Comparison of ENCODE assay signal across 8 cellular contexts in genomic region chr1:26743426-26744059, GRCh38. TPM values are rescaled to one million over a fixed set of nuclear protein-coding genes. Genes with fewer than 3 reads are reported as not detected.
A peak's percentile ranks its signal among the peaks of the same experiment; 100 is the strongest.
DNase-seq lines count a peak whose midpoint lies in the region; ATAC-seq, FAIRE-seq and TF ChIP-seq lines count a peak whose summit lies in the region.

No MANE protein-coding gene starts in this region.

- H3K27ac ChIP-seq in CD4-positive, alpha-beta T cell (ENCODE audit: low read depth, low read length): peak overlapping the region; percentile 80
- peak overlapping the region; percentile 82 for H3K27ac ChIP-seq in K562 (ENCODE audit: extremely low read depth, low read depth, low read length)

- peak overlapping the region in 1 of 2 experiments; percentile 58; a peak in 1 of 4 replicates for H3K9ac ChIP-seq in K562 (ENCODE audit: insufficient read depth in 1 of 2, low read depth in 2 of 2, low read length in 2 of 2)

- BruUV-seq in K562 (replicated peaks; lab: Mats Ljungman, UMichigan): no TSS peak

- POLR2A ChIA-PET in CD4-positive, alpha-beta T cell (lab: Charles Lee): interaction anchor here (0.6 to 11.0 kb wide), 13 partner anchors 11 to 157 kb away, joined by 3 to 202 read pairs (median 4); partner anchors contain the start of genes ARID1A, GPATCH3 and PIGV
- POLR2A ChIA-PET in K562 (lab: Yijun Ruan, JAX): interaction anchor here (0.8 to 3.8 kb wide), 20 partner anchors 10 to 144 kb away, joined by 3 to 23 read pairs (median 4); no protein-coding TSS in a partner anchor

- peak overlapping the region; percentile 57 for H3K4me3 Mint-ChIP-seq in CD4-positive, alpha-beta T cell
- H3K4me3 Mint-ChIP-seq in nephron progenitor cell: no peak overlapping the region

- FAIRE-seq in K562 (lab: Jason Lieb, UNC): no peak

- no peak overlapping the region for H2AFZ ChIP-seq in K562 (ENCODE audit: low read depth, low read length)

- peaks cover 13 to 27% of the 10 kb centered on the region in 2 experiments; a peak in 4 of 5 replicates for H3K4me1 ChIP-seq in K562 (replicated peaks in 1 of 2; ENCODE audit: control insufficient read depth in 2 of 2, insufficient read depth in 2 of 2, low read length in 2 of 2)

- no peaks in the 10 kb centered on the region for H3K27me3 Mint-ChIP-seq in CD4-positive, alpha-beta T cell
- H3K27me3 Mint-ChIP-seq in nephron progenitor cell (ENCODE audit: low read depth, poor library complexity): peaks cover 2% of the 10 kb centered on the region

- no peaks in the 10 kb centered on the region for H3K27me3 ChIP-seq in CD4-positive, alpha-beta T cell (ENCODE audit: control insufficient read depth, insufficient read depth, low read length)
- H3K27me3 ChIP-seq in K562 (ENCODE audit: control insufficient read depth in 2 of 2, insufficient read depth in 2 of 2, low read length in 2 of 2): no peaks in the 10 kb centered on the region

- H3K36me3 ChIP-seq in K562 (ENCODE audit: control insufficient read depth, insufficient read depth, low read length): peaks cover 89% of the 10 kb centered on the region

- H3K9me1 ChIP-seq in K562 (ENCODE audit: control insufficient read depth, insufficient read depth, low read length): no peaks in the 10 kb centered on the region

- in situ Hi-C loops in K562 (cut with MboI): no loop called here

- no peak for TF ChIP-seq EP300 in K562 (IDR thresholded peaks at IDR 0.05; ENCODE audit: low read length)

- H3K9me3 Mint-ChIP-seq in CD4-positive, alpha-beta T cell: no peaks in the 10 kb centered on the region
- no peaks in the 10 kb centered on the region for H3K9me3 Mint-ChIP-seq in nephron progenitor cell

- peaks cover 90% of the 10 kb centered on the region for H3K79me2 ChIP-seq in K562 (ENCODE audit: control insufficient read depth, insufficient read depth, low read length)

- H3K9me3 ChIP-seq in CD4-positive, alpha-beta T cell (ENCODE audit: control insufficient read depth, low read length): no peaks in the 10 kb centered on the region
- H3K9me3 ChIP-seq in K562 (replicated peaks; ENCODE audit: control insufficient read depth, insufficient read depth, low read depth, low read length): no peaks in the 10 kb centered on the region

- H3K27ac Mint-ChIP-seq in CD4-positive, alpha-beta T cell: peak overlapping the region; percentile 87
- H3K27ac Mint-ChIP-seq in nephron progenitor cell: peak overlapping the region; percentile 80

- no peak for ATAC-seq in CD4-positive, alpha-beta T cell (ENCODE audit: poor library complexity)
- ATAC-seq in HG02870 (IDR thresholded peaks at IDR 0.05; ENCODE audit: unreplicated experiment) (peak; percentile 9), K562 (no peak)

- TF ChIP-seq POLR2A in K562 (conservative IDR thresholded peaks at IDR 0.05): no peak

- H3K36me3 Mint-ChIP-seq in CD4-positive, alpha-beta T cell (ENCODE audit: low read depth): peaks cover 77% of the 10 kb centered on the region
- peaks cover 93% of the 10 kb centered on the region for H3K36me3 Mint-ChIP-seq in nephron progenitor cell (ENCODE audit: low read depth)

- DNase-seq in CD4-positive, alpha-beta T cell: no peak
- no peak for DNase-seq in K562 (ENCODE audit: extremely low read depth in 1 of 4, low spot score in 3 of 4)
- no peak for DNase-seq in nephron progenitor cell
- no peak for DNase-seq in kidney tubule cell (ENCODE audit: low spot score)
- no peak for DNase-seq in GDM1 (lab: John Stamatoyannopoulos, UW)
- no peak for DNase-seq in H4 (ENCODE audit: low spot score)
- no peak for DNase-seq in DMS153 (lab: John Stamatoyannopoulos, UW)

- intact Hi-C loops in CD4-positive, alpha-beta T cell (cut with DNase I, micrococcal nuclease): loop anchor here (2.0 kb wide), 4 partner anchors 43 to 51 kb away; partner anchors contain the start of genes ARID1A (in 1 of the 2) and PIGV (in 1 of the 2)
- intact Hi-C loops in K562 (cut with micrococcal nuclease): loop anchor here (2.0 kb wide), 1 partner anchor 43 kb away; the partner anchor contains the start of gene PIGV

- no peak for TF ChIP-seq RAD21 in K562 (CRISPR knock-in tag; conservative IDR thresholded peaks at IDR 0.05 in 1 of 2, IDR thresholded peaks at IDR 0.05 in 1 of 2)

- CTCF ChIA-PET in CD4-positive, alpha-beta T cell (lab: Charles Lee): interaction anchor here (0.8 to 2.2 kb wide), 9 partner anchors 11 to 142 kb away, joined by 3 to 8 read pairs (median 4); no protein-coding TSS in a partner anchor
- CTCF ChIA-PET in K562 (lab: Yijun Ruan, JAX; ENCODE audit: low intra/inter-chr PET ratio): no interaction called here

- no peak overlapping the region for H3K4me3 ChIP-seq in K562

- H4K20me1 ChIP-seq in K562 (replicated peaks; ENCODE audit: control insufficient read depth, insufficient read depth, low read length): 0 out of 2 replicates have a peak, but pooled peaks cover 8% of the 10 kb centered on the region

- H3K4me2 ChIP-seq in K562 (ENCODE audit: insufficient read depth, low read length): peak overlapping the region; percentile 69

- WGBS in K562 (ENCODE audit: insufficient coverage, low coverage, missing lambda C conversion rate): 63% methylated on average over 8 of the region's 8 CpGs

- TF ChIP-seq CTCF in CD4-positive, alpha-beta T cell (IDR thresholded peaks at IDR 0.05): no peak
- TF ChIP-seq CTCF in K562 (IDR thresholded peaks at IDR 0.05 in 2 of 3, conservative IDR thresholded peaks at IDR 0.05 in 1 of 3; ENCODE audit: insufficient read depth in 2 of 3, low read depth in 1 of 3, low read length in 3 of 3) (no peak), nephron progenitor cell (IDR thresholded peaks at IDR 0.05) (no peak)

- H3K4me1 Mint-ChIP-seq in CD4-positive, alpha-beta T cell (ENCODE audit: low read depth): peaks cover 89% of the 10 kb centered on the region
- peaks cover 9% of the 10 kb centered on the region for H3K4me1 Mint-ChIP-seq in nephron progenitor cell

TF ChIP-seq in K562, 482 proteins besides CTCF, POLR2A, EP300 and RAD21 (continues in another document):
- TF ChIP-seq SIRT6 (IDR thresholded peaks at IDR 0.05; ENCODE audit: low read depth, low read length) (no peak), ZNF644 (tag; IDR thresholded peaks at IDR 0.05; ENCODE audit: low read depth) (0 out of 2 replicates have a peak, but pooled peaks have one; percentile 41), ZNF395 (CRISPR knock-in tag; IDR thresholded peaks at IDR 0.05) (0 out of 2 replicates have a peak, but pooled peaks have one; percentile 49)

RNA-seq across cellular contexts. Expression of gene PIGV, which starts 44.2 kb away (rescaled TPM):
- total RNA-seq in CD4-positive, alpha-beta T cell: 1 to 10 TPM; 3.8 to 4.7 TPM
- 20.0 and 33.4 TPM in 2 replicates for total RNA-seq in K562 (2011; cell fraction: chromatin; rRNA removed; ENCODE audit: low replicate concordance)
- total RNA-seq in K562 (2011; cell fraction: nucleolus; rRNA removed): 34.2 and 35.1 TPM in 2 replicates
- total RNA-seq in K562 (2011; cell fraction: nucleoplasm; rRNA removed): 38.2 and 47.9 TPM in 2 replicates
- 8.4 and 11.3 TPM in 2 replicates for total RNA-seq in K562 (2014; rRNA removed)
- 11.0 and 11.1 TPM in 2 replicates for total RNA-seq in K562 (2014; rRNA removed; fragmentation: Illumina TruSeq; extraction: Trizol)
- total RNA-seq in K562 (2015; rRNA removed; fragmentation: Illumina TruSeq; extraction: Trizol): 12.0 and 12.2 TPM in 2 replicates
- 11.2 and 14.7 TPM in 2 replicates for total RNA-seq in K562 (2021)
- 21.8 and 25.5 TPM in 2 replicates for polyA plus RNA-seq in K562 (2011; rRNA removed)
- 27.4 and 41.1 TPM in 2 replicates for polyA plus RNA-seq in K562 (2011; cell fraction: cytosol; rRNA removed)
- polyA plus RNA-seq in K562 (2011; cell fraction: nucleus; rRNA removed): 33.7 and 36.0 TPM in 2 replicates
- 14.0 and 14.4 TPM in 2 replicates for polyA plus RNA-seq in K562 (2012)
- polyA plus RNA-seq in K562 (2014; fragmentation: Illumina TruSeq; extraction: Trizol): 10.8 and 12.7 TPM in 2 replicates
- polyA plus RNA-seq in K562 (2014; fragmentation: Nextera tagmentation; extraction: Ambion mirVana): 10 to 100 TPM; 11.3 to 11.7 TPM
- 9.3 and 9.4 TPM in 2 replicates for polyA plus RNA-seq in K562 (2014; rRNA removed)
- 21.7 and 27.4 TPM in 2 replicates for polyA minus RNA-seq in K562 (2011; rRNA and poly(A)+ RNA removed)
- polyA minus RNA-seq in K562 (2011; cell fraction: cytosol; rRNA and poly(A)+ RNA removed): 8.1 and 9.8 TPM in 2 replicates
- 10.8 and 16.6 TPM in 2 replicates for polyA minus RNA-seq in K562 (2011; cell fraction: nucleus; rRNA and poly(A)+ RNA removed)
- total RNA-seq in H4 (2014; rRNA removed; shearing (Covaris generic)): 14.5 and 15.2 TPM in 2 replicates

RNA-seq across cellular contexts. Expression of gene ARID1A, which starts 47.7 kb away (rescaled TPM):
- 100 to 1,000 TPM; 102 to 103 TPM for total RNA-seq in CD4-positive, alpha-beta T cell
- total RNA-seq in K562 (2011; cell fraction: chromatin; rRNA removed; ENCODE audit: low replicate concordance): 233 and 329 TPM in 2 replicates
- total RNA-seq in K562 (2011; cell fraction: nucleolus; rRNA removed): 114 and 132 TPM in 2 replicates
- total RNA-seq in K562 (2011; cell fraction: nucleoplasm; rRNA removed): 181 and 229 TPM in 2 replicates
- 22.1 and 28.9 TPM in 2 replicates for total RNA-seq in K562 (2014; rRNA removed)
- 23.9 and 24.6 TPM in 2 replicates for total RNA-seq in K562 (2014; rRNA removed; fragmentation: Illumina TruSeq; extraction: Trizol)
- 22.5 and 25.3 TPM in 2 replicates for total RNA-seq in K562 (2015; rRNA removed; fragmentation: Illumina TruSeq; extraction: Trizol)
- total RNA-seq in K562 (2021): 74.6 and 88.3 TPM in 2 replicates
- 12.9 and 27.1 TPM in 2 replicates for polyA plus RNA-seq in K562 (2011; rRNA removed)
- polyA plus RNA-seq in K562 (2011; cell fraction: cytosol; rRNA removed): 20.1 and 23.5 TPM in 2 replicates
- polyA plus RNA-seq in K562 (2011; cell fraction: nucleus; rRNA removed): 59.8 and 83.5 TPM in 2 replicates
- 54.3 and 62.2 TPM in 2 replicates for polyA plus RNA-seq in K562 (2012)
- 70.1 and 79.0 TPM in 2 replicates for polyA plus RNA-seq in K562 (2014; fragmentation: Illumina TruSeq; extraction: Trizol)
- polyA plus RNA-seq in K562 (2014; fragmentation: Nextera tagmentation; extraction: Ambion mirVana): 10 to 100 TPM in 1 of 2 experiments, 1 to 10 TPM in 1; 8.3 to 20.2 TPM
- 38.6 and 38.7 TPM in 2 replicates for polyA plus RNA-seq in K562 (2014; rRNA removed)
- polyA minus RNA-seq in K562 (2011; rRNA and poly(A)+ RNA removed): 35.4 and 49.8 TPM in 2 replicates
- 61.6 and 92.0 TPM in 2 replicates for polyA minus RNA-seq in K562 (2011; cell fraction: cytosol; rRNA and poly(A)+ RNA removed)
- polyA minus RNA-seq in K562 (2011; cell fraction: nucleus; rRNA and poly(A)+ RNA removed): 27.9 and 38.8 TPM in 2 replicates
- 10.7 and 13.0 TPM in 2 replicates for total RNA-seq in H4 (2014; rRNA removed; shearing (Covaris generic))
